ENCODE assay signal across 20 cellular contexts in the genomic region with DNA sequence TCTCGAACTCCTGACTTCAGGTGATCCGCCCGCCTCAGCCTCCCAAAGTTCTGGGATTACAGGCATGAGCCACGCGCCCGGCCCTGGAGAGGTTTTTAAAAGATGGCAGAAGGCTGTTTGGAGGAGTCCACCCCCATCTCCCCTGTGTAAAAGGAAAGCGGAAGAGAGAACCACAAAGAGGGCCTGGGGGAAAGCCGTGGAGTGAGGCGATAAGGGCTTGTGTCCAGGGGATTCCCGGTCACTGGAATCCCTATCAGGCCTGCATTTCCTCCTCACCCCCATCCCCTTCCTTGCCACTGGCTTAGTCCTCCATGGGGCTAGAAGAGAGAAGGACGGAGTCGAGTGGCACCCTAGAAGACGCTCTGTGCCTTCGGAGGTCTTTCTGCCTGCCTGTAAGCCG. TPM values are rescaled to one million over a fixed set of nuclear protein-coding genes. Genes with fewer than 3 reads are reported as not detected.
DNase-seq lines count a peak whose midpoint lies in the region; ATAC-seq and TF ChIP-seq lines count a peak whose summit lies in the region.
"Had no signal": no experiment of that assay in that cellular context is flagged by ENCODE, and none has a peak within 500 bp of the region (broad histone marks: within the 10 kb centered on the region; RNA-seq: fewer than 3 reads in every experiment).

A gene (plus strand): TSS at position 304 of the 400 bp plus-strand sequence. CDS start 328 bp downstream, outside the sequence.

- H4K20me1 ChIP-seq in osteoblast (ENCODE audit: insufficient read depth, low read length), result no peaks in the 10 kb centered on the region

- H3K27ac ChIP-seq in osteoblast (ENCODE audit: low read depth, low read length), result no peak within 1 kb of the TSS
- H3K27ac ChIP-seq: coronary artery, tibial nerve had no signal

- peak within 1 kb of the TSS; percentile 15 for H3K27ac Mint-ChIP-seq in T-helper 2 cell treated with Interferon-gamma antibody and Interleukin-4, amounts not matched to agents 5 μg/mL and 100 μg/mL, for 36 hours
- H3K27ac Mint-ChIP-seq in IgD-negative memory B cell (peak within 1 kb of the TSS in 1 of 3 donors; percentile 19), chondrocyte (ENCODE audit: unreplicated experiment) (peak within 1 kb of the TSS; percentile 51)

- no peak within 1 kb of the TSS for H3K4me3 Mint-ChIP-seq in T-helper 2 cell treated with Interferon-gamma antibody and Interleukin-4, amounts not matched to agents 5 μg/mL and 100 μg/mL, for 36 hours
- peak within 1 kb of the TSS in 3 of 4 donors; percentile 7 to 63 (median 54) for H3K4me3 Mint-ChIP-seq in IgD-negative memory B cell
- no peak within 1 kb of the TSS for H3K4me3 Mint-ChIP-seq in chondrocyte (ENCODE audit: unreplicated experiment)

- H3K4me3 ChIP-seq in osteoblast (ENCODE audit: insufficient read depth, low read length), result no peak within 1 kb of the TSS
- H3K4me3 ChIP-seq: coronary artery, tibial nerve had no signal

- no peak for DNase-seq in T-helper 2 cell treated with Interferon-gamma antibody and Interleukin-4, amounts not matched to agents 5 μg/mL and 100 μg/mL, for 36 hours (ENCODE audit: low spot score)
- no peak for DNase-seq in T-helper 2 cell
- no peak for DNase-seq in chondrocyte (ENCODE audit: low spot score)
- peak; percentile 44 for DNase-seq in osteoblast (ENCODE audit: insufficient read length, low spot score, missing footprints)
- no peak for DNase-seq in cerebellar cortex (ENCODE audit: low spot score)
- DNase-seq in DMS79 treated with DMSO at 0.1 percent for 48 hours (lab: John Stamatoyannopoulos, UW), result no peak
- DNase-seq: activated CD4-positive, alpha-beta T cell treated with anti-CD3 and anti-CD28 coated beads, Interleukin-2, amount 50 U/mL, for 1 hour; activated naive CD4-positive, alpha-beta T cell; CD4-positive, CD25-positive, alpha-beta regulatory T cell; hypothalamus; left cardiac atrium; NCI-H1105 treated with DMSO at 0.1 percent for 48 hours; NCI-H69 had no signal

- no peak for ATAC-seq in GM18502 (IDR thresholded peaks at IDR 0.05; ENCODE audit: poor library complexity, unreplicated experiment)
- ATAC-seq: left cardiac atrium had no signal

- peaks cover 12% of the 10 kb centered on the region for H3K4me1 ChIP-seq in osteoblast (ENCODE audit: insufficient read depth, low read length)

- no peaks in the 10 kb centered on the region for H3K9me3 ChIP-seq in osteoblast (ENCODE audit: low read depth, low read length)
- H3K9me3 ChIP-seq: tibial nerve had no signal

- H3K27me3 Mint-ChIP-seq in T-helper 2 cell treated with Interferon-gamma antibody and Interleukin-4, amounts not matched to agents 5 μg/mL and 100 μg/mL, for 36 hours (ENCODE audit: low read depth), result no peaks in the 10 kb centered on the region
- peaks cover 8% of the 10 kb centered on the region for H3K27me3 Mint-ChIP-seq in IgD-negative memory B cell
- no peaks in the 10 kb centered on the region for H3K27me3 Mint-ChIP-seq in chondrocyte (ENCODE audit: low read depth)
- H3K27me3 Mint-ChIP-seq: CD4-positive, CD25-positive, alpha-beta regulatory T cell had no signal

- no peak within 1 kb of the TSS for H3K4me2 ChIP-seq in osteoblast (ENCODE audit: insufficient read depth, low read length)

- H3K79me2 ChIP-seq in osteoblast (ENCODE audit: insufficient read depth, low read length), result peaks cover 3% of the 10 kb centered on the region

- TF ChIP-seq CTCF in chondrocyte (IDR thresholded peaks at IDR 0.05) (no peak), osteoblast (IDR thresholded peaks at IDR 0.05; ENCODE audit: extremely low read depth, low read depth, low read length) (no peak)

- peaks cover 11% of the 10 kb centered on the region for H3K36me3 ChIP-seq in osteoblast (ENCODE audit: insufficient read depth, low read length)

- H2AFZ ChIP-seq in osteoblast (ENCODE audit: low read length), result no peak within 1 kb of the TSS

- no peaks in the 10 kb centered on the region for H3K9me3 Mint-ChIP-seq in T-helper 2 cell treated with Interferon-gamma antibody and Interleukin-4, amounts not matched to agents 5 μg/mL and 100 μg/mL, for 36 hours
- H3K9me3 Mint-ChIP-seq in IgD-negative memory B cell, result no peaks in the 10 kb centered on the region
- H3K9me3 Mint-ChIP-seq in chondrocyte (ENCODE audit: low read depth), result no peaks in the 10 kb centered on the region
- H3K9me3 Mint-ChIP-seq: CD4-positive, CD25-positive, alpha-beta regulatory T cell had no signal

- H3K27me3 ChIP-seq in osteoblast (ENCODE audit: insufficient read depth, low read length), result no peaks in the 10 kb centered on the region
- H3K27me3 ChIP-seq: tibial nerve had no signal

- H3K36me3 Mint-ChIP-seq in T-helper 2 cell treated with Interferon-gamma antibody and Interleukin-4, amounts not matched to agents 5 μg/mL and 100 μg/mL, for 36 hours (ENCODE audit: low read depth), result peaks cover 37% of the 10 kb centered on the region
- peaks cover 9% of the 10 kb centered on the region for H3K36me3 Mint-ChIP-seq in IgD-negative memory B cell
- H3K36me3 Mint-ChIP-seq in chondrocyte (ENCODE audit: low read depth), result peaks cover 2% of the 10 kb centered on the region

- H3K4me1 Mint-ChIP-seq in T-helper 2 cell treated with Interferon-gamma antibody and Interleukin-4, amounts not matched to agents 5 μg/mL and 100 μg/mL, for 36 hours (ENCODE audit: low read depth), result peaks cover 21% of the 10 kb centered on the region
- H3K4me1 Mint-ChIP-seq in IgD-negative memory B cell, result peaks cover 12 to 22% (median 17%) of the 10 kb centered on the region in 3 donors
- peaks cover 9% of the 10 kb centered on the region for H3K4me1 Mint-ChIP-seq in chondrocyte (ENCODE audit: low read depth)

RNA-seq across cellular contexts. Expression of the gene that starts here (rescaled TPM):
- polyA plus RNA-seq in IgD-negative memory B cell, result 0.26 TPM
- total RNA-seq in chondrocyte, result not detected in 3 replicates
- total RNA-seq in osteoblast, result not detected in 2 replicates
- total RNA-seq: endothelial cell of umbilical vein, OCI-LY7, tibial nerve had no signal
- polyA plus RNA-seq: endothelial cell of umbilical vein, neural cell had no signal

Comparison
In these comparisons a context has a peak if more than half of its experiments do, and no peak if none do; other contexts are left out.
1. Peak in DNase-seq in osteoblast; RNA of the gene not detected or under 1 TPM.
2. H3K4me3 Mint-ChIP-seq: peak in IgD-negative memory B cell (3 of 4); none in T-helper 2 cell treated with Interferon-gamma antibody and Interleukin-4, amounts not matched to agents 5 μg/mL and 100 μg/mL, for 36 hours (single experiment) and chondrocyte (single experiment).